ENCODE assay signal across 30 cellular contexts in the genomic region with DNA sequence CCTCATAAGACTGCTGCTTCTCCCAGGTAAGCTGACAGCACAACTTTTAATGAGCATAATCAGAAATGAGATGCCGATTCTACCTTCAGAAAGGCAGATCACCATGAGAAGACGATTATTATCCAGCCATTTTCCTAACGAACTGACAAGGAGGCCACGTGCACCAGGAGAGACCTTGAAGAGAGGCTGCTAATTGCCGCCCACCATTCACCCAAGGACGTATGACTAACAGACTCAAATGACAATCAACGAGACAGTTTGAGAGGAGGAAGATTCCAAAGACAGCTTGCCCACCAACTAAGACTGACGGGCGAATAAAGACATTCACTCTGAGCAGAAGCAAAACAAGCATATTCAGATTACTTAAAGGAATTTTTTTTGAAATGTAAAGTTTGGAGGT.
"Had no signal": no experiment of that assay in that cellular context is flagged by ENCODE, and none has a peak within 500 bp of the region (broad histone marks: within the 10 kb centered on the region; RNA-seq: fewer than 3 reads in every experiment).

No MANE protein-coding gene starts in this region.

- H3K4me3 ChIP-seq: lower lobe of right lung, neural progenitor cell, ovary, skin epidermis, stomach, testis, thyroid gland, transverse colon, upper lobe of left lung, vagina had no signal

- H3K27ac ChIP-seq: lower lobe of right lung, neural progenitor cell, ovary, skin epidermis, stomach, testis, thyroid gland, transverse colon, upper lobe of left lung, vagina had no signal

- H3K4me1 Mint-ChIP-seq: naive thymus-derived CD8-positive, alpha-beta T cell; nephron; neural progenitor cell; stimulated activated naive B cell treated with anti-CD40 and anti-IgM and Interleukin-4, amounts not matched to agents 10 μg/mL and 1 μg/mL and 100 μg/mL, for 72 hours had no signal

- H3K9me3 ChIP-seq: lower lobe of right lung, ovary, stomach, testis, thyroid gland, transverse colon, upper lobe of left lung, vagina had no signal

- ATAC-seq: left cardiac atrium; left lobe of liver; left ventricle myocardium superior; lower lobe of right lung; naive thymus-derived CD8-positive, alpha-beta T cell; right cardiac atrium; sciatic nerve; stimulated activated naive B cell treated with anti-CD40 and anti-IgM and Interleukin-4, amounts not matched to agents 10 μg/mL and 1 μg/mL and 100 μg/mL, for 72 hours; stimulated activated naive CD8-positive, alpha-beta T cell treated with anti-CD3 and anti-CD28 coated beads, Interleukin-15, Interleukin-2, amounts not matched to agents 100 U/mL and 50 U/mL, for 24 hours had no signal

- H3K27me3 Mint-ChIP-seq: progenitor cell of endocrine pancreas; stimulated activated naive B cell treated with anti-CD40 and anti-IgM and Interleukin-4, amounts not matched to agents 10 μg/mL and 1 μg/mL and 100 μg/mL, for 72 hours had no signal

- H3K36me3 ChIP-seq: lower lobe of right lung, neural progenitor cell, ovary, stomach, thyroid gland, transverse colon, upper lobe of left lung, vagina had no signal

- H2AFZ ChIP-seq: neural progenitor cell had no signal

- H3K4me3 Mint-ChIP-seq: naive thymus-derived CD8-positive, alpha-beta T cell; nephron; neural progenitor cell; stimulated activated naive B cell treated with anti-CD40 and anti-IgM and Interleukin-4, amounts not matched to agents 10 μg/mL and 1 μg/mL and 100 μg/mL, for 72 hours had no signal

- H3K9me3 Mint-ChIP-seq: nephron, neural progenitor cell had no signal

- H3K27me3 ChIP-seq: neural progenitor cell, ovary, stomach, testis, thyroid gland, transverse colon, upper lobe of left lung, vagina had no signal

- H3K9ac ChIP-seq: neural progenitor cell had no signal

- H3K4me1 ChIP-seq: lower lobe of right lung, neural progenitor cell, stomach, testis, thyroid gland, transverse colon, upper lobe of left lung, vagina had no signal

- DNase-seq: hypothalamus; kidney glomerular epithelial cell; left cardiac atrium; left ventricle myocardium superior; lower lobe of right lung; mammary epithelial cell; mesenchymal stem cell; naive thymus-derived CD8-positive, alpha-beta T cell; ovary; retina; right cardiac atrium; stimulated activated CD4-positive, alpha-beta T cell treated with anti-CD3 and anti-CD28 coated beads, Interleukin-12 subunit alpha, Interleukin-12 subunit beta, amount 100 ng/mL, for 4 hours; stimulated activated CD4-positive, alpha-beta T cell treated with anti-CD3 and anti-CD28 coated beads, Interleukin-15, amount 100 ng/mL, for 24 hours; stimulated activated CD4-positive, alpha-beta T cell treated with anti-CD3 and anti-CD28 coated beads, Interleukin-2, amount 100 ng/mL, for 24 hours; stimulated activated CD4-positive, alpha-beta T cell treated with anti-CD3 and anti-CD28 coated beads, Interleukin-4, amount 100 ng/mL, for 1 hour; stimulated activated naive B cell treated with anti-CD40 and anti-IgM and Interleukin-4, amounts not matched to agents 10 μg/mL and 1 μg/mL and 100 μg/mL, for 72 hours; stimulated activated naive CD8-positive, alpha-beta T cell treated with anti-CD3 and anti-CD28 coated beads, Interleukin-15, Interleukin-2, amounts not matched to agents 100 U/mL and 50 U/mL, for 24 hours; stomach; testis; thyroid gland; transverse colon; upper lobe of left lung had no signal

- H3K27ac Mint-ChIP-seq: naive thymus-derived CD8-positive, alpha-beta T cell; nephron; neural progenitor cell; progenitor cell of endocrine pancreas; stimulated activated naive B cell treated with anti-CD40 and anti-IgM and Interleukin-4, amounts not matched to agents 10 μg/mL and 1 μg/mL and 100 μg/mL, for 72 hours had no signal

- H3K36me3 Mint-ChIP-seq: naive thymus-derived CD8-positive, alpha-beta T cell; neural progenitor cell; stimulated activated naive B cell treated with anti-CD40 and anti-IgM and Interleukin-4, amounts not matched to agents 10 μg/mL and 1 μg/mL and 100 μg/mL, for 72 hours had no signal

- FAIRE-seq: keratinocyte had no signal

- H3K4me2 ChIP-seq: neural progenitor cell had no signal
